In genomic region chrY:13592450-13592849, GRCh38 we compare ENCODE assay signal across 25 cellular contexts.
DNase-seq lines count a peak whose midpoint lies in the region; FAIRE-seq and TF ChIP-seq lines count a peak whose summit lies in the region.
"Had no signal": no experiment of that assay in that cellular context is flagged by ENCODE, and none has a peak within 500 bp of the region (broad histone marks: within the 10 kb centered on the region; RNA-seq: fewer than 3 reads in every experiment).

No MANE protein-coding gene starts in this region.

- no peak for TF ChIP-seq EP300 in H1 (IDR thresholded peaks at IDR 0.05; ENCODE audit: borderline replicate concordance in 1 of 2, low read depth in 2 of 2, low read length in 2 of 2)
- no peak for TF ChIP-seq EP300 in neural cell (conservative IDR thresholded peaks at IDR 0.05; ENCODE audit: poor library complexity, severe bottlenecking)

- no peak overlapping the region for H2BK15ac ChIP-seq in H1 (ENCODE audit: low read length)

- H3K27ac Mint-ChIP-seq in activated CD4-positive, alpha-beta memory T cell treated with anti-CD3 and anti-CD28 coated beads for 36 hours = no peak overlapping the region
- H3K27ac Mint-ChIP-seq: CD14-positive monocyte; CD4-positive, alpha-beta memory T cell; CD4-positive, CD25-positive, alpha-beta regulatory T cell; CD8-positive, alpha-beta memory T cell had no signal

- H3K27ac ChIP-seq in H1 (ENCODE audit: low read depth, low read length) = no peak overlapping the region
- H3K27ac ChIP-seq in neural cell (ENCODE audit: low read length) = no peak overlapping the region
- H3K27ac ChIP-seq: BLaER1 had no signal

- H2BK20ac ChIP-seq in H1 (ENCODE audit: low read length) = no peak overlapping the region

- H3K4me1 Mint-ChIP-seq in activated CD4-positive, alpha-beta memory T cell treated with anti-CD3 and anti-CD28 coated beads for 36 hours (ENCODE audit: low read depth) = no peaks in the 10 kb centered on the region
- H3K4me1 Mint-ChIP-seq: CD14-positive monocyte; CD4-positive, alpha-beta memory T cell; CD8-positive, alpha-beta memory T cell had no signal

- H2AFZ ChIP-seq in H1 (ENCODE audit: low read length) (no peak overlapping the region), neural cell (ENCODE audit: low read depth, low read length) (no peak overlapping the region)

- no peaks in the 10 kb centered on the region for H4K20me1 ChIP-seq in H1 (replicated peaks in 1 of 2; ENCODE audit: control insufficient read depth in 1 of 2, insufficient read depth in 2 of 2, low read length in 2 of 2)
- no peaks in the 10 kb centered on the region for H4K20me1 ChIP-seq in neural cell (ENCODE audit: insufficient read depth)
- H4K20me1 ChIP-seq: BLaER1 had no signal

- H4K8ac ChIP-seq in H1 (ENCODE audit: extremely low read depth, insufficient read depth, low read length) = no peak overlapping the region

- TF ChIP-seq RAD21 in H1 (IDR thresholded peaks at IDR 0.05 in 1 of 2, conservative IDR thresholded peaks at IDR 0.05 in 1 of 2; ENCODE audit: low read depth in 2 of 2, low read length in 2 of 2) = no peak
- no peak for TF ChIP-seq RAD21 in neural cell (conservative IDR thresholded peaks at IDR 0.05)

- no peak overlapping the region for H3K14ac ChIP-seq in H1 (ENCODE audit: insufficient read length)

- H3K9me3 ChIP-seq in H1 (ENCODE audit: insufficient read depth in 2 of 2, low read depth in 1 of 2, low read length in 1 of 2) = no peaks in the 10 kb centered on the region
- H3K9me3 ChIP-seq in neural cell (ENCODE audit: low read length) = no peaks in the 10 kb centered on the region
- H3K9me3 ChIP-seq: BE2C, BLaER1 had no signal

- no peaks in the 10 kb centered on the region for H3K36me3 Mint-ChIP-seq in activated CD4-positive, alpha-beta memory T cell treated with anti-CD3 and anti-CD28 coated beads for 36 hours
- H3K36me3 Mint-ChIP-seq: CD14-positive monocyte; CD4-positive, alpha-beta memory T cell; CD4-positive, CD25-positive, alpha-beta regulatory T cell; CD8-positive, alpha-beta memory T cell had no signal

- FAIRE-seq in H1 (lab: Jason Lieb, UNC) = peak; percentile 88
- FAIRE-seq in RCC 7860 (lab: Jason Lieb, UNC) = no peak
- FAIRE-seq: A204.1, G401.6, GM12891, GM19239 had no signal

- H3K4me1 ChIP-seq in H1 (replicated peaks in 1 of 4; ENCODE audit: control insufficient read depth in 3 of 4, insufficient read depth in 4 of 4, low read length in 3 of 4) = no peaks in the 10 kb centered on the region
- H3K4me1 ChIP-seq: BE2C, BLaER1 had no signal

- POLR2A ChIA-PET in H1 (lab: Charles Lee; ENCODE audit: partially characterized antibody) = no interaction called here
- POLR2A ChIA-PET in activated CD4-positive, alpha-beta memory T cell treated with anti-CD3 and anti-CD28 coated beads for 36 hours (lab: Charles Lee) = no interaction called here

- H3K4me3 Mint-ChIP-seq in activated CD4-positive, alpha-beta memory T cell treated with anti-CD3 and anti-CD28 coated beads for 36 hours = no peak overlapping the region
- H3K4me3 Mint-ChIP-seq: CD14-positive monocyte; CD4-positive, alpha-beta memory T cell; CD4-positive, CD25-positive, alpha-beta regulatory T cell; CD8-positive, alpha-beta memory T cell had no signal

- H3K4me3 ChIP-seq in H1 (ENCODE audit: extremely low read depth in 1 of 4, insufficient read depth in 2 of 4, low read depth in 3 of 4, low read length in 4 of 4) = no peak overlapping the region
- no peak overlapping the region for H3K4me3 ChIP-seq in neural cell (ENCODE audit: low read length)
- H3K4me3 ChIP-seq: BLaER1 had no signal

- H2BK12ac ChIP-seq in H1 (ENCODE audit: low read depth, low read length) = no peak overlapping the region

- no peaks in the 10 kb centered on the region for H3K27me3 Mint-ChIP-seq in activated CD4-positive, alpha-beta memory T cell treated with anti-CD3 and anti-CD28 coated beads for 36 hours
- H3K27me3 Mint-ChIP-seq: CD4-positive, CD25-positive, alpha-beta regulatory T cell; CD8-positive, alpha-beta memory T cell had no signal

- DNase-seq in H1 (ENCODE audit: low read depth in 1 of 2, low spot score in 2 of 2) (no peak), iPS DF 19.7 (ENCODE audit: low read depth, low spot score) (peak; percentile 17), RCC 7860 (ENCODE audit: low spot score) (no peak), LoVo (ENCODE audit: low spot score) (no peak)
- no peak for DNase-seq in activated CD4-positive, alpha-beta memory T cell treated with anti-CD3 and anti-CD28 coated beads for 36 hours
- DNase-seq: 8988T; ACHN; BE2C; C1 segment of cervical spinal cord; CD4-positive, alpha-beta memory T cell; CD4-positive, CD25-positive, alpha-beta regulatory T cell; CD8-positive, alpha-beta memory T cell; COR-L47; DMS 273 treated with DMSO at 0.1 percent for 48 hours; DMS153; DMS53; DMS79 treated with DMSO at 0.1 percent for 48 hours; GF-D8 had no signal

- H2BK5ac ChIP-seq in H1 (ENCODE audit: low read depth, low read length) = no peak overlapping the region

- no peak overlapping the region for H3K9ac ChIP-seq in H1 (replicated peaks in 1 of 4; ENCODE audit: extremely low read depth in 1 of 4, low read depth in 3 of 4, low read length in 3 of 4)
- no peak overlapping the region for H3K9ac ChIP-seq in neural cell (ENCODE audit: low read length)
- H3K9ac ChIP-seq: BLaER1 had no signal

- no peak overlapping the region for H4K91ac ChIP-seq in H1 (replicated peaks; ENCODE audit: insufficient read length, low read length)

- no peaks in the 10 kb centered on the region for H3K9me3 Mint-ChIP-seq in activated CD4-positive, alpha-beta memory T cell treated with anti-CD3 and anti-CD28 coated beads for 36 hours
- H3K9me3 Mint-ChIP-seq: CD14-positive monocyte; CD4-positive, alpha-beta memory T cell; CD8-positive, alpha-beta memory T cell had no signal

- CTCF ChIA-PET in H1 (lab: Charles Lee; ENCODE audit: partially characterized antibody) = no interaction called here
- CTCF ChIA-PET in activated CD4-positive, alpha-beta memory T cell treated with anti-CD3 and anti-CD28 coated beads for 36 hours (lab: Charles Lee) = no interaction called here

- H2BK120ac ChIP-seq in H1 (replicated peaks; ENCODE audit: low read depth, low read length) = no peak overlapping the region

- TF ChIP-seq CTCF in H1 (IDR thresholded peaks at IDR 0.05; ENCODE audit: control extremely low read depth in 1 of 3, insufficient read depth in 1 of 3, low read depth in 1 of 3, low read length in 3 of 3) = no peak
- TF ChIP-seq CTCF in neural cell (IDR thresholded peaks at IDR 0.05; ENCODE audit: poor library complexity, severe bottlenecking) = no peak

- H3F3A ChIP-seq in neural cell (ENCODE audit: insufficient read depth, low read length, poor library complexity, severe bottlenecking) = no peaks in the 10 kb centered on the region

- H3K4me2 ChIP-seq in H1 (ENCODE audit: insufficient read depth in 1 of 2, low read depth in 2 of 2, low read length in 2 of 2) (no peak overlapping the region), neural cell (ENCODE audit: low read length) (no peak overlapping the region)
- H3K4me2 ChIP-seq: BLaER1 had no signal

- no peak overlapping the region for H2AK5ac ChIP-seq in H1 (ENCODE audit: low read depth, low read length)

- no peak overlapping the region for H3K18ac ChIP-seq in H1 (ENCODE audit: extremely low read depth, low read length)

- H3K9me2 ChIP-seq in neural cell (ENCODE audit: insufficient read depth, low read length) = no peaks in the 10 kb centered on the region

- H4K5ac ChIP-seq in H1 (ENCODE audit: insufficient read length, low read depth, low read length) = no peak overlapping the region

- H3K23ac ChIP-seq in H1 (ENCODE audit: insufficient read length) = no peak overlapping the region

- H3K27me3 ChIP-seq in H1 (replicated peaks in 1 of 4; ENCODE audit: control insufficient read depth in 3 of 4, extremely low read depth in 1 of 4, insufficient read depth in 3 of 4, low read length in 3 of 4) = peaks cover 0 to 5% (median 2%) of the 10 kb centered on the region in 4 experiments; a peak in 3 of 7 replicates
- no peaks in the 10 kb centered on the region for H3K27me3 ChIP-seq in neural cell (ENCODE audit: insufficient read depth, low read depth, low read length)
- H3K27me3 ChIP-seq: BE2C, BLaER1 had no signal

- H3K79me1 ChIP-seq in H1 (ENCODE audit: low read depth, low read length) = no peaks in the 10 kb centered on the region

- no peak overlapping the region for H3K56ac ChIP-seq in H1 (replicated peaks; ENCODE audit: insufficient read length, low read depth, low read length)

- no peak for TF ChIP-seq POLR2A in H1 (IDR thresholded peaks at IDR 0.05; ENCODE audit: control extremely low read depth in 1 of 2, low read depth in 2 of 2, low read length in 2 of 2)

- H3K36me3 ChIP-seq in H1 (ENCODE audit: control insufficient read depth in 2 of 4, insufficient read depth in 4 of 4, low read length in 3 of 4) (no peaks in the 10 kb centered on the region), neural cell (ENCODE audit: insufficient read depth, low read length) (no peaks in the 10 kb centered on the region)
- H3K36me3 ChIP-seq: BE2C, BLaER1 had no signal

- H3K23me2 ChIP-seq in H1 (ENCODE audit: low read depth, low read length) = no peaks in the 10 kb centered on the region

- H3K79me2 ChIP-seq in H1 (ENCODE audit: control insufficient read depth in 1 of 2, insufficient read depth in 2 of 2, low read length in 2 of 2) (no peaks in the 10 kb centered on the region), neural cell (replicated peaks; ENCODE audit: insufficient read depth, low read length) (no peaks in the 10 kb centered on the region)

- H3K4ac ChIP-seq in H1 (replicated peaks; ENCODE audit: insufficient read length, low read depth, low read length) = no peak overlapping the region

- intact Hi-C loops in activated CD4-positive, alpha-beta memory T cell treated with anti-CD3 and anti-CD28 coated beads for 36 hours (cut with micrococcal nuclease) = no loop called here

TF ChIP-seq in H1, 55 proteins besides CTCF, POLR2A, EP300 and RAD21:
- TF ChIP-seq POLR2AphosphoS5 (IDR thresholded peaks at IDR 0.05; ENCODE audit: low read depth, low read length) (peak; percentile 75), CREB1 (IDR thresholded peaks at IDR 0.05) (no peak), E2F6 (IDR thresholded peaks at IDR 0.05) (no peak)
